Comparison of ENCODE assay signal across 1 cellular context in the genomic region with DNA sequence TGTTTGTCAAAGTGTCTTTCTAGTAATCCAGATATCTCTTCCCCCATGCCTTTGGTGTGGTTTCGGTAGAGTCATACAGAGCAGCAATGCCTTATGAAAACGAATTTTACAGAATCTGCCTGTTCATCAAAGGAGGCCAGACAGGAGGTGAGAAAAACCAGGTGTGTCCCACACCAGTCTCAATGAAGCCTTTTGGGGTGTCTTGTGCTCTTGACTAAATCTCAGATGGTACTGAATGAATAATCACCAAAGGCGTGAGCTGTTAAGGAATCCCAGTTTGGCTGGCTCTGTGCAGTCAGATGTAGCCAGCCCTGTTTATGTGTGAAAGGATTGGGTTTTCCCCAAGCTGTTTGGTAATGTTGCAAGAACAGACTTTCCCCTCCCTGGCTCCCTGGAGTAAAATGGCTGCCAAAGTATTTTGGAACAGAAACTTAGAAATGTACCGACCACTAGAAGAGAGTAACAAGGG.
A peak's percentile ranks its signal among the peaks of the same experiment; 100 is the strongest.
TF ChIP-seq lines count a peak whose summit lies in the region.

No MANE protein-coding gene starts in this region.

TF ChIP-seq in GM12878, 131 proteins besides CTCF, POLR2A, EP300 and RAD21 (continued from another document and continues in another):
- TF ChIP-seq SREBF1 (IDR thresholded peaks at IDR 0.05; ENCODE audit: low read length) (no peak), ZSCAN29 (IDR thresholded peaks at IDR 0.05) (0 out of 2 replicates have a peak, but pooled peaks have one; percentile 46), TCF3 (IDR thresholded peaks at IDR 0.05; ENCODE audit: borderline replicate concordance, insufficient read depth, low read depth, low read length) (peak; percentile 72; the same call in 1 of the 2 replicates), STAT3 (IDR thresholded peaks at IDR 0.05; ENCODE audit: low read depth, low read length) (no peak), NRF1 (conservative IDR thresholded peaks at IDR 0.05; ENCODE audit: low read depth, low read length) (no peak), SUPT20H (IDR thresholded peaks at IDR 0.05; ENCODE audit: borderline replicate concordance, control insufficient read depth, low read depth, low read length) (no peak), TCF12 (IDR thresholded peaks at IDR 0.05; ENCODE audit: low read depth, low read length) (peak; percentile 87), KDM1A (IDR thresholded peaks at IDR 0.05; ENCODE audit: borderline replicate concordance) (no peak), SMC3 (IDR thresholded peaks at IDR 0.05; ENCODE audit: borderline replicate concordance, low read length) (no peak), STAT1 (conservative IDR thresholded peaks at IDR 0.05) (no peak), YBX1 (IDR thresholded peaks at IDR 0.05) (no peak), POU2F2 (IDR thresholded peaks at IDR 0.05; ENCODE audit: borderline replicate concordance, low read depth, low read length) (no peak), RUNX3 (IDR thresholded peaks at IDR 0.05; ENCODE audit: low read length) (peak; percentile 99), TARDBP (IDR thresholded peaks at IDR 0.05; ENCODE audit: borderline replicate concordance) (no peak), MTA3 (IDR thresholded peaks at IDR 0.05; ENCODE audit: borderline replicate concordance, low read length) (peak; percentile 86; the same call in 1 of the 2 replicates), ASH2L (IDR thresholded peaks at IDR 0.05; ENCODE audit: borderline replicate concordance, low read depth) (no peak), RELA (IDR thresholded peaks at IDR 0.05; ENCODE audit: borderline replicate concordance, partially characterized antibody) (no peak), ZNF217 (IDR thresholded peaks at IDR 0.05) (0 out of 2 replicates have a peak, but pooled peaks have one; percentile 34), RCOR1 (conservative IDR thresholded peaks at IDR 0.05; ENCODE audit: low read depth, low read length) (no peak), CHD2 (IDR thresholded peaks at IDR 0.05; ENCODE audit: borderline replicate concordance, low read depth, low read length) (no peak), NFIC (IDR thresholded peaks at IDR 0.05; ENCODE audit: low read depth, low read length) (peak; percentile 96), IRF4 (IDR thresholded peaks at IDR 0.05; ENCODE audit: low read depth, low read length) (peak; percentile 83), NR2F1 (conservative IDR thresholded peaks at IDR 0.05) (no peak; the same call in 1 of the 2 replicates), BACH1 (IDR thresholded peaks at IDR 0.05; ENCODE audit: borderline replicate concordance) (no peak), IKZF1 (conservative IDR thresholded peaks at IDR 0.05) (peak; percentile 33), CHD1 (IDR thresholded peaks at IDR 0.05; ENCODE audit: low read depth, low read length) (no peak), SUZ12 (IDR thresholded peaks at IDR 0.05; ENCODE audit: unreplicated experiment) (no peak), NFYA (IDR thresholded peaks at IDR 0.05; ENCODE audit: borderline replicate concordance, low read depth, low read length) (no peak), KAT2A (conservative IDR thresholded peaks at IDR 0.05; ENCODE audit: control insufficient read depth, low read depth, low read length) (no peak), ETV6 (conservative IDR thresholded peaks at IDR 0.05 in 1 of 2, IDR thresholded peaks at IDR 0.05 in 1 of 2; ENCODE audit: borderline replicate concordance in 1 of 2, low read depth in 1 of 2) (no peak; a peak in 1 of 4 replicates), NBN (IDR thresholded peaks at IDR 0.05) (no peak), ZNF274 (IDR thresholded peaks at IDR 0.05; ENCODE audit: insufficient read depth, insufficient read length) (no peak), CBX5 (IDR thresholded peaks at IDR 0.05; ENCODE audit: low read depth) (0 out of 2 replicates have a peak, but pooled peaks have one; percentile 53), MXI1 (IDR thresholded peaks at IDR 0.05; ENCODE audit: low read depth, low read length) (no peak), ATF7 (IDR thresholded peaks at IDR 0.05; ENCODE audit: low read depth) (no peak), SRF (IDR thresholded peaks at IDR 0.05; ENCODE audit: low read depth in 2 of 2, low read length in 2 of 2) (0 out of 4 replicates have a peak, but pooled peaks of 1 of the 2 experiments have one; percentile 33), CREM (IDR thresholded peaks at IDR 0.05; ENCODE audit: low read depth) (peak; percentile 67; the same call in 1 of the 2 replicates), HCFC1 (IDR thresholded peaks at IDR 0.05; ENCODE audit: low read length) (no peak), MEF2B (IDR thresholded peaks at IDR 0.05; ENCODE audit: partially characterized antibody, poor library complexity, severe bottlenecking) (no peak), ZBED1 (IDR thresholded peaks at IDR 0.05; ENCODE audit: borderline replicate concordance) (peak; percentile 90; the same call in 1 of the 2 replicates), PML (IDR thresholded peaks at IDR 0.05; ENCODE audit: low read length) (peak; percentile 69), POLR2AphosphoS5 (IDR thresholded peaks at IDR 0.05; ENCODE audit: low read length) (no peak), HDAC2 (IDR thresholded peaks at IDR 0.05) (no peak), HDAC6 (IDR thresholded peaks at IDR 0.05; ENCODE audit: unreplicated experiment) (no peak)
- TF ChIP-seq, protein P1, sequence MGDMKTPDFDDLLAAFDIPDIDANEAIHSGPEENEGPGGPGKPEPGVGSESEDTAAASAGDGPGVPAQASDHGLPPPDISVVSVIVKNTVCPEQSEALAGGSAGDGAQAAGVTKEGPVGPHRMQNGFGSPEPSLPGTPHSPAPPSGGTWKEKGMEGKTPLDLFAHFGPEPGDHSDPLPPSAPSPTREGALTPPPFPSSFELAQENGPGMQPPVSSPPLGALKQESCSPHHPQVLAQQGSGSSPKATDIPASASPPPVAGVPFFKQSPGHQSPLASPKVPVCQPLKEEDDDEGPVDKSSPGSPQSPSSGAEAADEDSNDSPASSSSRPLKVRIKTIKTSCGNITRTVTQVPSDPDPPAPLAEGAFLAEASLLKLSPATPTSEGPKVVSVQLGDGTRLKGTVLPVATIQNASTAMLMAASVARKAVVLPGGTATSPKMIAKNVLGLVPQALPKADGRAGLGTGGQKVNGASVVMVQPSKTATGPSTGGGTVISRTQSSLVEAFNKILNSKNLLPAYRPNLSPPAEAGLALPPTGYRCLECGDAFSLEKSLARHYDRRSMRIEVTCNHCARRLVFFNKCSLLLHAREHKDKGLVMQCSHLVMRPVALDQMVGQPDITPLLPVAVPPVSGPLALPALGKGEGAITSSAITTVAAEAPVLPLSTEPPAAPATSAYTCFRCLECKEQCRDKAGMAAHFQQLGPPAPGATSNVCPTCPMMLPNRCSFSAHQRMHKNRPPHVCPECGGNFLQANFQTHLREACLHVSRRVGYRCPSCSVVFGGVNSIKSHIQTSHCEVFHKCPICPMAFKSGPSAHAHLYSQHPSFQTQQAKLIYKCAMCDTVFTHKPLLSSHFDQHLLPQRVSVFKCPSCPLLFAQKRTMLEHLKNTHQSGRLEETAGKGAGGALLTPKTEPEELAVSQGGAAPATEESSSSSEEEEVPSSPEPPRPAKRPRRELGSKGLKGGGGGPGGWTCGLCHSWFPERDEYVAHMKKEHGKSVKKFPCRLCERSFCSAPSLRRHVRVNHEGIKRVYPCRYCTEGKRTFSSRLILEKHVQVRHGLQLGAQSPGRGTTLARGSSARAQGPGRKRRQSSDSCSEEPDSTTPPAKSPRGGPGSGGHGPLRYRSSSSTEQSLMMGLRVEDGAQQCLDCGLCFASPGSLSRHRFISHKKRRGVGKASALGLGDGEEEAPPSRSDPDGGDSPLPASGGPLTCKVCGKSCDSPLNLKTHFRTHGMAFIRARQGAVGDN (IDR thresholded peaks at IDR 0.05): no peak
- TF ChIP-seq, protein P2, sequence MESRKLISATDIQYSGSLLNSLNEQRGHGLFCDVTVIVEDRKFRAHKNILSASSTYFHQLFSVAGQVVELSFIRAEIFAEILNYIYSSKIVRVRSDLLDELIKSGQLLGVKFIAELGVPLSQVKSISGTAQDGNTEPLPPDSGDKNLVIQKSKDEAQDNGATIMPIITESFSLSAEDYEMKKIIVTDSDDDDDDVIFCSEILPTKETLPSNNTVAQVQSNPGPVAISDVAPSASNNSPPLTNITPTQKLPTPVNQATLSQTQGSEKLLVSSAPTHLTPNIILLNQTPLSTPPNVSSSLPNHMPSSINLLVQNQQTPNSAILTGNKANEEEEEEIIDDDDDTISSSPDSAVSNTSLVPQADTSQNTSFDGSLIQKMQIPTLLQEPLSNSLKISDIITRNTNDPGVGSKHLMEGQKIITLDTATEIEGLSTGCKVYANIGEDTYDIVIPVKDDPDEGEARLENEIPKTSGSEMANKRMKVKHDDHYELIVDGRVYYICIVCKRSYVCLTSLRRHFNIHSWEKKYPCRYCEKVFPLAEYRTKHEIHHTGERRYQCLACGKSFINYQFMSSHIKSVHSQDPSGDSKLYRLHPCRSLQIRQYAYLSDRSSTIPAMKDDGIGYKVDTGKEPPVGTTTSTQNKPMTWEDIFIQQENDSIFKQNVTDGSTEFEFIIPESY (IDR thresholded peaks at IDR 0.05): no peak
- TF ChIP-seq, protein P3, sequence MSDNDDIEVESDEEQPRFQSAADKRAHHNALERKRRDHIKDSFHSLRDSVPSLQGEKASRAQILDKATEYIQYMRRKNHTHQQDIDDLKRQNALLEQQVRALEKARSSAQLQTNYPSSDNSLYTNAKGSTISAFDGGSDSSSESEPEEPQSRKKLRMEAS (IDR thresholded peaks at IDR 0.05; ENCODE audit: low read depth, low read length): no peak
- TF ChIP-seq, protein P4, sequence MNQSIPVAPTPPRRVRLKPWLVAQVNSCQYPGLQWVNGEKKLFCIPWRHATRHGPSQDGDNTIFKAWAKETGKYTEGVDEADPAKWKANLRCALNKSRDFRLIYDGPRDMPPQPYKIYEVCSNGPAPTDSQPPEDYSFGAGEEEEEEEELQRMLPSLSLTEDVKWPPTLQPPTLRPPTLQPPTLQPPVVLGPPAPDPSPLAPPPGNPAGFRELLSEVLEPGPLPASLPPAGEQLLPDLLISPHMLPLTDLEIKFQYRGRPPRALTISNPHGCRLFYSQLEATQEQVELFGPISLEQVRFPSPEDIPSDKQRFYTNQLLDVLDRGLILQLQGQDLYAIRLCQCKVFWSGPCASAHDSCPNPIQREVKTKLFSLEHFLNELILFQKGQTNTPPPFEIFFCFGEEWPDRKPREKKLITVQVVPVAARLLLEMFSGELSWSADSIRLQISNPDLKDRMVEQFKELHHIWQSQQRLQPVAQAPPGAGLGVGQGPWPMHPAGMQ (IDR thresholded peaks at IDR 0.05; ENCODE audit: borderline replicate concordance): no peak
- TF ChIP-seq, protein P5, sequence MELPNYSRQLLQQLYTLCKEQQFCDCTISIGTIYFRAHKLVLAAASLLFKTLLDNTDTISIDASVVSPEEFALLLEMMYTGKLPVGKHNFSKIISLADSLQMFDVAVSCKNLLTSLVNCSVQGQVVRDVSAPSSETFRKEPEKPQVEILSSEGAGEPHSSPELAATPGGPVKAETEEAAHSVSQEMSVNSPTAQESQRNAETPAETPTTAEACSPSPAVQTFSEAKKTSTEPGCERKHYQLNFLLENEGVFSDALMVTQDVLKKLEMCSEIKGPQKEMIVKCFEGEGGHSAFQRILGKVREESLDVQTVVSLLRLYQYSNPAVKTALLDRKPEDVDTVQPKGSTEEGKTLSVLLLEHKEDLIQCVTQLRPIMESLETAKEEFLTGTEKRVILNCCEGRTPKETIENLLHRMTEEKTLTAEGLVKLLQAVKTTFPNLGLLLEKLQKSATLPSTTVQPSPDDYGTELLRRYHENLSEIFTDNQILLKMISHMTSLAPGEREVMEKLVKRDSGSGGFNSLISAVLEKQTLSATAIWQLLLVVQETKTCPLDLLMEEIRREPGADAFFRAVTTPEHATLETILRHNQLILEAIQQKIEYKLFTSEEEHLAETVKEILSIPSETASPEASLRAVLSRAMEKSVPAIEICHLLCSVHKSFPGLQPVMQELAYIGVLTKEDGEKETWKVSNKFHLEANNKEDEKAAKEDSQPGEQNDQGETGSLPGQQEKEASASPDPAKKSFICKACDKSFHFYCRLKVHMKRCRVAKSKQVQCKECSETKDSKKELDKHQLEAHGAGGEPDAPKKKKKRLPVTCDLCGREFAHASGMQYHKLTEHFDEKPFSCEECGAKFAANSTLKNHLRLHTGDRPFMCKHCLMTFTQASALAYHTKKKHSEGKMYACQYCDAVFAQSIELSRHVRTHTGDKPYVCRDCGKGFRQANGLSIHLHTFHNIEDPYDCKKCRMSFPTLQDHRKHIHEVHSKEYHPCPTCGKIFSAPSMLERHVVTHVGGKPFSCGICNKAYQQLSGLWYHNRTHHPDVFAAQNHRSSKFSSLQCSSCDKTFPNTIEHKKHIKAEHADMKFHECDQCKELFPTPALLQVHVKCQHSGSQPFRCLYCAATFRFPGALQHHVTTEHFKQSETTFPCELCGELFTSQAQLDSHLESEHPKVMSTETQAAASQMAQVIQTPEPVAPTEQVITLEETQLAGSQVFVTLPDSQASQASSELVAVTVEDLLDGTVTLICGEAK (IDR thresholded peaks at IDR 0.05; ENCODE audit: borderline replicate concordance): no peak
- TF ChIP-seq, protein P6, sequence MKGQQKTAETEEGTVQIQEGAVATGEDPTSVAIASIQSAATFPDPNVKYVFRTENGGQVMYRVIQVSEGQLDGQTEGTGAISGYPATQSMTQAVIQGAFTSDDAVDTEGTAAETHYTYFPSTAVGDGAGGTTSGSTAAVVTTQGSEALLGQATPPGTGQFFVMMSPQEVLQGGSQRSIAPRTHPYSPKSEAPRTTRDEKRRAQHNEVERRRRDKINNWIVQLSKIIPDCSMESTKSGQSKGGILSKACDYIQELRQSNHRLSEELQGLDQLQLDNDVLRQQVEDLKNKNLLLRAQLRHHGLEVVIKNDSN (IDR thresholded peaks at IDR 0.05; ENCODE audit: borderline replicate concordance, extremely low read length, insufficient read depth, low read depth, low read length): no peak
- TF ChIP-seq, protein P7, sequence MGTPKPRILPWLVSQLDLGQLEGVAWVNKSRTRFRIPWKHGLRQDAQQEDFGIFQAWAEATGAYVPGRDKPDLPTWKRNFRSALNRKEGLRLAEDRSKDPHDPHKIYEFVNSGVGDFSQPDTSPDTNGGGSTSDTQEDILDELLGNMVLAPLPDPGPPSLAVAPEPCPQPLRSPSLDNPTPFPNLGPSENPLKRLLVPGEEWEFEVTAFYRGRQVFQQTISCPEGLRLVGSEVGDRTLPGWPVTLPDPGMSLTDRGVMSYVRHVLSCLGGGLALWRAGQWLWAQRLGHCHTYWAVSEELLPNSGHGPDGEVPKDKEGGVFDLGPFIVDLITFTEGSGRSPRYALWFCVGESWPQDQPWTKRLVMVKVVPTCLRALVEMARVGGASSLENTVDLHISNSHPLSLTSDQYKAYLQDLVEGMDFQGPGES (IDR thresholded peaks at IDR 0.05): no peak
- TF ChIP-seq, protein P8, sequence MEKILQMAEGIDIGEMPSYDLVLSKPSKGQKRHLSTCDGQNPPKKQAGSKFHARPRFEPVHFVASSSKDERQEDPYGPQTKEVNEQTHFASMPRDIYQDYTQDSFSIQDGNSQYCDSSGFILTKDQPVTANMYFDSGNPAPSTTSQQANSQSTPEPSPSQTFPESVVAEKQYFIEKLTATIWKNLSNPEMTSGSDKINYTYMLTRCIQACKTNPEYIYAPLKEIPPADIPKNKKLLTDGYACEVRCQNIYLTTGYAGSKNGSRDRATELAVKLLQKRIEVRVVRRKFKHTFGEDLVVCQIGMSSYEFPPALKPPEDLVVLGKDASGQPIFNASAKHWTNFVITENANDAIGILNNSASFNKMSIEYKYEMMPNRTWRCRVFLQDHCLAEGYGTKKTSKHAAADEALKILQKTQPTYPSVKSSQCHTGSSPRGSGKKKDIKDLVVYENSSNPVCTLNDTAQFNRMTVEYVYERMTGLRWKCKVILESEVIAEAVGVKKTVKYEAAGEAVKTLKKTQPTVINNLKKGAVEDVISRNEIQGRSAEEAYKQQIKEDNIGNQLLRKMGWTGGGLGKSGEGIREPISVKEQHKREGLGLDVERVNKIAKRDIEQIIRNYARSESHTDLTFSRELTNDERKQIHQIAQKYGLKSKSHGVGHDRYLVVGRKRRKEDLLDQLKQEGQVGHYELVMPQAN (conservative IDR thresholded peaks at IDR 0.05): no peak
